ENCODE assay signal across 1 cellular context in the genomic region with DNA sequence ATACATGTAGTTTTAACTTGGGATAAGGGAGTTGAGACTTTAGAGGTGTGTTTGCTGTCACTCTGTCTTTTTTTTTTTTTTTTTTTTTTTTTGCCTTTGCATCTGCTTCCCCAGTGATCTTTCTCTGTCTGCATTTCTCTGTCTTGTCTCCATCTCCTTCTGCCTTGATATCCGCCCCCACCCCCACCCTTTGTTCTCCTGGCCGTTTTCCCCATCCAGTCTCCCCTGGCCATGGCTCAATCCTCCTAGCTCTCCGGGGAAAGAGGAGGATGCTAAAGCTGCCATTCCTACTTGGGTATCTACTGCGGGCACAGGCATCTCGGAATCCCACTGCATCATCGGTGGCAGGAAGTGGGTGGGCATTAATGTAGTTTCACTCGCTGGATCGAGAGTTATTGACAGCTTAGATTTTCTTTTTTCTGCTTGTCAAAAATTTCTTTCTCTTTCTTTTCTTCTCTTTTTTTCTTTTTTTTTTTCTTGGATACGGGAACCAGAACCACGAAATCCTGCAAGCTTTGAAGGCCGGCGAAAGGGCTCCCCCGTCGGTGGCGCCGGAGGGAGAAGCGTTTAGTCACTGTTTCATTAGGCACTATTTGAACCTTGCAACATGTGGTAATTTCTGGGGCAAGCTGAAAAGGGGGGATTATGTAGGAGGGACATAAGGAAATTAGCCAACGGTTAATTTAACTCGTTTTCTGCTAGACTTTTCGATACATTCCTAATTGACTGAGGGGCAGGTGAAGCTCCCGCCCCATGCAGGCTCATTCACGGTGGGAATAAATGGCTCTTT.
TF ChIP-seq lines count a peak whose summit lies in the region.

No MANE protein-coding gene starts in this region.

TF ChIP-seq in HEK293T, 16 proteins besides CTCF, POLR2A, EP300 and RAD21:
- no peak for TF ChIP-seq LEF1 (IDR thresholded peaks at IDR 0.05; ENCODE audit: borderline replicate concordance)
- TF ChIP-seq SP1 (IDR thresholded peaks at IDR 0.05): no peak
- no peak for TF ChIP-seq HDGF (IDR thresholded peaks at IDR 0.05; ENCODE audit: borderline replicate concordance)
- no peak for TF ChIP-seq L3MBTL2 (conservative IDR thresholded peaks at IDR 0.05)
- no peak for TF ChIP-seq FOXA1 (IDR thresholded peaks at IDR 0.05)
